Comparison of ENCODE assay signal across 15 cellular contexts in genomic region chr3:160052385-160053047, GRCh38.
A peak's percentile ranks its signal among the peaks of the same experiment; 100 is the strongest.
DNase-seq lines count a peak whose midpoint lies in the region; ATAC-seq, FAIRE-seq and TF ChIP-seq lines count a peak whose summit lies in the region.
"Had no signal": no experiment of that assay in that cellular context is flagged by ENCODE, and none has a peak within 500 bp of the region (broad histone marks: within the 10 kb centered on the region; RNA-seq: fewer than 3 reads in every experiment).

No MANE protein-coding gene starts in this region.

- H3K4me3 ChIP-seq in keratinocyte (ENCODE audit: control insufficient read depth in 2 of 3, extremely low read depth in 1 of 3, insufficient read depth in 2 of 3, low read depth in 1 of 3, low read length in 3 of 3) = peak overlapping the region in 1 of 3 experiments; percentile 2
- H3K4me3 ChIP-seq in skeletal muscle satellite cell (ENCODE audit: low read length) = no peak overlapping the region

- no peaks in the 10 kb centered on the region for H3K36me3 ChIP-seq in keratinocyte (ENCODE audit: control insufficient read depth in 2 of 2, extremely low read depth in 1 of 2, insufficient read depth in 2 of 2, low read length in 2 of 2)
- H3K36me3 ChIP-seq in skeletal muscle satellite cell (ENCODE audit: insufficient read depth, low read length) = no peaks in the 10 kb centered on the region

- H3K27me3 ChIP-seq in keratinocyte (ENCODE audit: control insufficient read depth, extremely low read depth, insufficient read depth, low read length) (no peaks in the 10 kb centered on the region), skeletal muscle satellite cell (ENCODE audit: control insufficient read depth, insufficient read depth, low read length) (peaks cover 3% of the 10 kb centered on the region)

- no peak for TF ChIP-seq RAD21 in Ishikawa (IDR thresholded peaks at IDR 0.05; ENCODE audit: low read depth)

- H3K4me2 ChIP-seq in keratinocyte (ENCODE audit: control insufficient read depth, extremely low read depth, insufficient read depth, low read depth, low read length) (peak overlapping the region; percentile 29), skeletal muscle satellite cell (ENCODE audit: low read length) (peak overlapping the region; percentile 4)

- TF ChIP-seq EP300 in Ishikawa (IDR thresholded peaks at IDR 0.05; ENCODE audit: borderline replicate concordance) = no peak

- no peaks in the 10 kb centered on the region for H4K20me1 ChIP-seq in keratinocyte (ENCODE audit: control insufficient read depth, extremely low read depth, insufficient read depth, low read length)

- ATAC-seq in GM18519 (IDR thresholded peaks at IDR 0.05; ENCODE audit: low FRiP score, unreplicated experiment) = no peak
- ATAC-seq: naive thymus-derived CD8-positive, alpha-beta T cell had no signal

- DNase-seq in T47D (ENCODE audit: low read depth in 1 of 2, low spot score in 1 of 2) = peak; percentile 29 to 34
- no peak for DNase-seq in keratinocyte (ENCODE audit: low read depth, low spot score)
- no peak for DNase-seq in NCI-H1930 (lab: John Stamatoyannopoulos, UW)
- no peak for DNase-seq in COR-L47 (lab: John Stamatoyannopoulos, UW)
- no peak for DNase-seq in stimulated activated CD8-positive, alpha-beta memory T cell treated with anti-CD3 and anti-CD28 coated beads, Interleukin-4, amount 100 ng/mL, for 48 hours
- DNase-seq: activated naive CD8-positive, alpha-beta T cell treated with anti-CD3 and anti-CD28 coated beads for 36 hours; CD4-positive, alpha-beta memory T cell; GF-D8; GOT3; immature natural killer cell; MM.1S; naive thymus-derived CD8-positive, alpha-beta T cell had no signal

- no peak for TF ChIP-seq CTCF in keratinocyte (optimal IDR thresholded peaks at IDR 0.05 in 1 of 3, IDR thresholded peaks at IDR 0.05 in 1 of 3, conservative IDR thresholded peaks at IDR 0.05 in 1 of 3; ENCODE audit: extremely low read depth in 1 of 3, insufficient read depth in 2 of 3, low read length in 3 of 3)

- H2AFZ ChIP-seq in keratinocyte (ENCODE audit: control insufficient read depth, low read length) = no peak overlapping the region

- no peaks in the 10 kb centered on the region for H3K9me3 ChIP-seq in keratinocyte (ENCODE audit: control insufficient read depth, low read depth, low read length)
- no peaks in the 10 kb centered on the region for H3K9me3 ChIP-seq in skeletal muscle satellite cell (replicated peaks; ENCODE audit: low read length)

- H3K9ac ChIP-seq in keratinocyte (ENCODE audit: control insufficient read depth, extremely low read depth, insufficient read depth, low read length) = no peak overlapping the region
- H3K9ac ChIP-seq in skeletal muscle satellite cell (ENCODE audit: low read depth, low read length) = no peak overlapping the region

- dilution Hi-C loops in keratinocyte (cut with MboI; ENCODE audit: extremely low pct_ligation_motif_present, low sequenced_read_pairs) = no loop called here

- in situ Hi-C loops in T47D (cut with HindIII; ENCODE audit: low pct_unique_long_range_greater_than_20kb, low sequenced_read_pairs) = no loop called here

- no peak for FAIRE-seq in keratinocyte (lab: Jason Lieb, UNC)

- no peak overlapping the region for H3K27ac ChIP-seq in keratinocyte (ENCODE audit: control insufficient read depth, insufficient read depth, low read length)

- no peaks in the 10 kb centered on the region for H3K9me1 ChIP-seq in keratinocyte (ENCODE audit: control insufficient read depth, extremely low read depth, insufficient read depth, low read length)

- H3K79me2 ChIP-seq in keratinocyte (ENCODE audit: control insufficient read depth, insufficient read depth, low read length) = no peaks in the 10 kb centered on the region

- H3K4me1 ChIP-seq in keratinocyte (ENCODE audit: control insufficient read depth, extremely low read depth, insufficient read depth, low read length) (no peaks in the 10 kb centered on the region), skeletal muscle satellite cell (ENCODE audit: control insufficient read depth, insufficient read depth, low read length) (no peaks in the 10 kb centered on the region)

TF ChIP-seq in Ishikawa, 13 proteins besides CTCF, POLR2A, EP300 and RAD21:
- TF ChIP-seq CEBPB (IDR thresholded peaks at IDR 0.05) (no peak), MAX (IDR thresholded peaks at IDR 0.05) (no peak), NFIC (IDR thresholded peaks at IDR 0.05) (peak; percentile 36; the same call in 1 of the 2 replicates), EGR1 (IDR thresholded peaks at IDR 0.05) (no peak), TCF12 (IDR thresholded peaks at IDR 0.05; ENCODE audit: low read depth) (no peak), USF1 (IDR thresholded peaks at IDR 0.05) (no peak), YY1 (IDR thresholded peaks at IDR 0.05; ENCODE audit: low read depth) (no peak), TAF1 (IDR thresholded peaks at IDR 0.05; ENCODE audit: low read depth) (no peak)

Comparison
In these comparisons a context has a peak if more than half of its experiments do, and no peak if none do; other contexts are left out.
1. DNase-seq: peak in T47D (2 of 2); none in keratinocyte (single experiment), NCI-H1930 (0 of 2), COR-L47 (single experiment) and stimulated activated CD8-positive, alpha-beta memory T cell treated with anti-CD3 and anti-CD28 coated beads, Interleukin-4, amount 100 ng/mL, for 48 hours (single experiment).